ENCODE assay signal across 21 cellular contexts in the genomic region with DNA sequence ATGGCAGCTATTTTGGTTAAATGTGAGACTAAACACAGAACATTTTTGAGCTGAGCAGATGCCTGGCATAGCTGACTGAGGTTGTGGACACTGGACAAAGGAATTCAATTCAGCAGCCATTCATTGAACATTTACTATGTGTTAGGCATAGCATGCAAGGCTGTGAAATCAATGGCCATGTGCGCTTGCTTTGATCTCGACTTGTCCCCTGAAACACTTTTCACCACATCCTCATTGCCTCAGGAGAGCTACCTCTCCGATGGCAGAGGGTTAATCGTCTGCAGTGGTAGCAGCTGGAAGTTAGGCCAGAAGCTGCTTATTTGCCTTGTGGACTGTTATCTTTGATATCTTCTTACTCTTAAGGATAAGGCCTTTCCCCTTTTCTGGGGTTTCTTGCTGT.
"Had no signal": no experiment of that assay in that cellular context is flagged by ENCODE, and none has a peak within 500 bp of the region (broad histone marks: within the 10 kb centered on the region; RNA-seq: fewer than 3 reads in every experiment).

No MANE protein-coding gene starts in this region.

- H3K36me3 ChIP-seq: left ventricle myocardium inferior, pancreas, upper lobe of left lung had no signal

- ATAC-seq: activated naive CD8-positive, alpha-beta T cell treated with anti-CD3 and anti-CD28 coated beads, Interleukin-2, amount 50 U/mL, for 24 hours; activated T-cell treated with anti-CD3 and anti-CD28 coated beads, Interleukin-2, amount 50 U/mL, for 4 hours; effector memory CD8-positive, alpha-beta T cell; esophagus mucosa; naive thymus-derived CD8-positive, alpha-beta T cell; pancreas; right cardiac atrium; stimulated activated naive CD8-positive, alpha-beta T cell treated with anti-CD3 and anti-CD28 coated beads, Interleukin-15, Interleukin-2, amounts not matched to agents 100 U/mL and 50 U/mL, for 24 hours; T-helper 17 cell had no signal

- H3K4me3 Mint-ChIP-seq: activated naive CD4-positive, alpha-beta T cell treated with anti-CD3 and anti-CD28 coated beads, Interleukin-2, amount 10 ng/mL, durations not matched to agents 7 days and 5 days; activated naive CD8-positive, alpha-beta T cell treated with anti-CD3 and anti-CD28 coated beads, Interleukin-2, amount 50 U/mL, for 24 hours; activated T-cell treated with anti-CD3 and anti-CD28 coated beads, Interleukin-2, amount 50 U/mL, for 4 hours; central memory CD8-positive, alpha-beta T cell; effector memory CD8-positive, alpha-beta T cell; naive thymus-derived CD8-positive, alpha-beta T cell; T-helper 17 cell had no signal

- H3K4me3 ChIP-seq: left ventricle myocardium inferior, pancreas, upper lobe of left lung had no signal

- H3K27me3 ChIP-seq: pancreas, upper lobe of left lung had no signal

- H3K36me3 Mint-ChIP-seq: activated naive CD4-positive, alpha-beta T cell treated with anti-CD3 and anti-CD28 coated beads, Interleukin-2, amount 10 ng/mL, durations not matched to agents 7 days and 5 days; naive thymus-derived CD8-positive, alpha-beta T cell had no signal

- H3K27ac Mint-ChIP-seq: activated naive CD4-positive, alpha-beta T cell treated with anti-CD3 and anti-CD28 coated beads, Interleukin-2, amount 10 ng/mL, durations not matched to agents 7 days and 5 days; activated naive CD8-positive, alpha-beta T cell treated with anti-CD3 and anti-CD28 coated beads, Interleukin-2, amount 50 U/mL, for 24 hours; effector memory CD8-positive, alpha-beta T cell; T-helper 17 cell had no signal

- H3K4me1 Mint-ChIP-seq: activated naive CD4-positive, alpha-beta T cell treated with anti-CD3 and anti-CD28 coated beads, Interleukin-2, amount 10 ng/mL, durations not matched to agents 7 days and 5 days; activated naive CD8-positive, alpha-beta T cell treated with anti-CD3 and anti-CD28 coated beads, Interleukin-2, amount 50 U/mL, for 24 hours; central memory CD8-positive, alpha-beta T cell; T-helper 17 cell had no signal

- H3K4me1 ChIP-seq: left ventricle myocardium inferior, pancreas, upper lobe of left lung had no signal

- H3K9me3 ChIP-seq: left ventricle myocardium inferior, pancreas, upper lobe of left lung had no signal

- H3K9me3 Mint-ChIP-seq: activated naive CD4-positive, alpha-beta T cell treated with anti-CD3 and anti-CD28 coated beads, Interleukin-2, amount 10 ng/mL, durations not matched to agents 7 days and 5 days; activated naive CD8-positive, alpha-beta T cell treated with anti-CD3 and anti-CD28 coated beads, Interleukin-2, amount 50 U/mL, for 24 hours; central memory CD8-positive, alpha-beta T cell; effector memory CD8-positive, alpha-beta T cell had no signal

- H3K27ac ChIP-seq: left ventricle myocardium inferior, pancreas, upper lobe of left lung had no signal

- DNase-seq: activated CD4-positive, alpha-beta T cell treated with anti-CD3 and anti-CD28 coated beads for 4 hours; activated CD4-positive, alpha-beta T cell treated with anti-CD3 and anti-CD28 coated beads, Interleukin-2, amount 50 U/mL, for 48 hours; activated CD4-positive, CD25-positive, alpha-beta regulatory T cell; activated CD8-positive, alpha-beta memory T cell treated with anti-CD3 and anti-CD28 coated beads, Interleukin-2, amount 50 U/mL, for 48 hours; activated naive CD4-positive, alpha-beta T cell treated with anti-CD3 and anti-CD28 coated beads, Interleukin-2, amount 10 ng/mL, durations not matched to agents 7 days and 5 days; activated naive CD8-positive, alpha-beta T cell treated with anti-CD3 and anti-CD28 coated beads, Interleukin-2, amount 50 U/mL, for 24 hours; activated T-cell treated with anti-CD3 and anti-CD28 coated beads, Interleukin-2, amount 50 U/mL, for 4 hours; aorta; effector memory CD8-positive, alpha-beta T cell; hippocampal formation; left ventricle myocardium inferior; naive thymus-derived CD8-positive, alpha-beta T cell; pancreas; right cardiac atrium; stimulated activated CD4-positive, alpha-beta T cell treated with anti-CD3 and anti-CD28 coated beads, Interleukin-12 subunit alpha, Interleukin-12 subunit beta, amount 100 ng/mL, for 4 hours; stimulated activated CD4-positive, alpha-beta T cell treated with anti-CD3 and anti-CD28 coated beads, Interleukin-4, amount 100 ng/mL, for 4 hours; stimulated activated naive CD8-positive, alpha-beta T cell treated with anti-CD3 and anti-CD28 coated beads, Interleukin-15, Interleukin-2, amounts not matched to agents 100 U/mL and 50 U/mL, for 24 hours; T-helper 17 cell; upper lobe of left lung had no signal

- H3K27me3 Mint-ChIP-seq: activated naive CD4-positive, alpha-beta T cell treated with anti-CD3 and anti-CD28 coated beads, Interleukin-2, amount 10 ng/mL, durations not matched to agents 7 days and 5 days; activated naive CD8-positive, alpha-beta T cell treated with anti-CD3 and anti-CD28 coated beads, Interleukin-2, amount 50 U/mL, for 24 hours; central memory CD8-positive, alpha-beta T cell; T-helper 17 cell had no signal
